In genomic region chr6:111843347-111844147, GRCh38 we compare ENCODE assay signal across 9 cellular contexts. TPM values are rescaled to one million over a fixed set of nuclear protein-coding genes. Genes with fewer than 3 reads are reported as not detected.
DNase-seq lines count a peak whose midpoint lies in the region; ATAC-seq and TF ChIP-seq lines count a peak whose summit lies in the region.
"Had no signal": no experiment of that assay in that cellular context is flagged by ENCODE, and none has a peak within 500 bp of the region (broad histone marks: within the 10 kb centered on the region; RNA-seq: fewer than 3 reads in every experiment).

No MANE protein-coding gene starts in this region.

- peak; percentile 66 for DNase-seq in activated CD4-positive, alpha-beta T cell treated with anti-CD3 and anti-CD28 coated beads, Interleukin-2, amount 50 U/mL, for 1 hour
- DNase-seq in esophagus muscularis mucosa (ENCODE audit: extremely low spot score) (peak; percentile 50), NCI-H187 (lab: John Stamatoyannopoulos, UW) (no peak), NOMO-1 treated with dmso at 0.1 percent for 144 hours (lab: John Stamatoyannopoulos, UW; ENCODE audit: unreplicated experiment) (no peak), G401 (ENCODE audit: low spot score) (no peak)
- DNase-seq in stimulated activated CD8-positive, alpha-beta memory T cell treated with anti-CD3 and anti-CD28 coated beads, Interleukin-12 subunit alpha, Interleukin-12 subunit beta, amount 100 ng/mL, for 1 hour (ENCODE audit: low read depth): peak; percentile 53

- no peaks in the 10 kb centered on the region for H3K9me3 ChIP-seq in KOPT-K1 (ENCODE audit: insufficient read depth, low read length, poor library complexity, severe bottlenecking)
- no peaks in the 10 kb centered on the region for H3K9me3 ChIP-seq in esophagus muscularis mucosa

- no peak for TF ChIP-seq POLR2A in esophagus muscularis mucosa (IDR thresholded peaks at IDR 0.05; ENCODE audit: low read depth)

- intact Hi-C loops in esophagus muscularis mucosa (cut with DNase I): no loop called here

- in situ Hi-C loops in G401 (cut with HindIII; ENCODE audit: low sequenced_read_pairs): no loop called here

- no peak for ATAC-seq in GM18867 (IDR thresholded peaks at IDR 0.05; ENCODE audit: unreplicated experiment)

- no peak for TF ChIP-seq EP300 in esophagus muscularis mucosa (IDR thresholded peaks at IDR 0.05)

- H3K27me3 ChIP-seq in esophagus muscularis mucosa: no peaks in the 10 kb centered on the region

- H3K4me3 ChIP-seq in esophagus muscularis mucosa: no peak overlapping the region
- H3K4me3 ChIP-seq: skin epidermis had no signal

- peaks cover 40 to 54% (median 48%) of the 10 kb centered on the region in 4 donors for H3K4me1 ChIP-seq in esophagus muscularis mucosa

- TF ChIP-seq CTCF in esophagus muscularis mucosa (IDR thresholded peaks at IDR 0.05): no peak

- WGBS in esophagus muscularis mucosa: 84% methylated on average over 7 of the region's 7 CpGs

- H3K36me3 ChIP-seq in KOPT-K1 (ENCODE audit: insufficient read depth, low read length) (peaks cover 9% of the 10 kb centered on the region), esophagus muscularis mucosa (no peaks in the 10 kb centered on the region)

- H3K27ac ChIP-seq in KOPT-K1 (ENCODE audit: low read depth, low read length, poor library complexity, severe bottlenecking) (peak overlapping the region; percentile 61), esophagus muscularis mucosa (replicated peaks in 1 of 4) (no peak overlapping the region)

RNA-seq across cellular contexts. Expression of gene FYN, which starts 29.7 kb away (rescaled TPM):
- 10 to 100 TPM; 37.8 to 65.8 (median 53.8) TPM for total RNA-seq in esophagus muscularis mucosa
- not detected in 2 replicates for total RNA-seq in G401 (2014; rRNA removed; shearing (Covaris generic))

Comparison
In these comparisons a context has a peak if more than half of its experiments do, and no peak if none do; other contexts are left out.
1. DNase-seq: peak in activated CD4-positive, alpha-beta T cell treated with anti-CD3 and anti-CD28 coated beads, Interleukin-2, amount 50 U/mL, for 1 hour (single experiment), esophagus muscularis mucosa (single experiment) and stimulated activated CD8-positive, alpha-beta memory T cell treated with anti-CD3 and anti-CD28 coated beads, Interleukin-12 subunit alpha, Interleukin-12 subunit beta, amount 100 ng/mL, for 1 hour (single experiment); none in NCI-H187 (0 of 2), NOMO-1 treated with dmso at 0.1 percent for 144 hours (single experiment) and G401 (single experiment).
2. RNA of gene FYN, which starts 29.7 kb away (total RNA-seq): 37.8 to 65.8 TPM in esophagus muscularis mucosa; not detected in G401; every median in the first group is over 10 times any median in the second.